ENCODE assay signal across 30 cellular contexts in genomic region chr2:163737563-163737962, GRCh38. TPM values are rescaled to one million over a fixed set of nuclear protein-coding genes. Genes with fewer than 3 reads are reported as not detected.
DNase-seq lines count a peak whose midpoint lies in the region; ATAC-seq, FAIRE-seq and TF ChIP-seq lines count a peak whose summit lies in the region.
"Had no signal": no experiment of that assay in that cellular context is flagged by ENCODE, and none has a peak within 500 bp of the region (broad histone marks: within the 10 kb centered on the region; RNA-seq: fewer than 3 reads in every experiment).

No MANE protein-coding gene starts in this region.

- CTCF ChIA-PET in HepG2 (lab: Yijun Ruan, JAX; ENCODE audit: low intra/inter-chr PET ratio, low total read pairs) = no interaction called here
- CTCF ChIA-PET in T-cell (lab: Charles Lee) = no interaction called here

- no TSS peak for BruUV-seq in HepG2 (replicated peaks; lab: Mats Ljungman, UMichigan)

- H3K36me3 Mint-ChIP-seq in brain = no peaks in the 10 kb centered on the region
- H3K36me3 Mint-ChIP-seq in T-cell = no peaks in the 10 kb centered on the region
- H3K36me3 Mint-ChIP-seq: stimulated activated naive B cell treated with anti-CD40 and anti-IgM and Interleukin-4, amounts not matched to agents 10 μg/mL and 1 μg/mL and 100 μg/mL, for 72 hours had no signal

- H3K27me3 Mint-ChIP-seq in brain = peaks cover 21% of the 10 kb centered on the region
- peaks cover 15 to 28% of the 10 kb centered on the region in 2 donors for H3K27me3 Mint-ChIP-seq in T-cell

- H3K9me3 Mint-ChIP-seq in brain (peaks cover 0 to 3% (median 0%) of the 10 kb centered on the region in 5 experiments), T-cell (peaks cover 0 to 5% (median 2%) of the 10 kb centered on the region in 3 donors)
- H3K9me3 Mint-ChIP-seq: stimulated activated naive B cell treated with anti-CD40 and anti-IgM and Interleukin-4, amounts not matched to agents 10 μg/mL and 1 μg/mL and 100 μg/mL, for 72 hours had no signal

- H3K9ac ChIP-seq in HepG2 (ENCODE audit: insufficient read depth, low read depth, low read length) = no peak overlapping the region
- no peak overlapping the region for H3K9ac ChIP-seq in liver (ENCODE audit: low read depth in 1 of 2, low read length in 2 of 2)

- DNase-seq in HepG2 (ENCODE audit: low spot score) (no peak), right lobe of liver (no peak), UCSD-AML1 (lab: John Stamatoyannopoulos, UW; ENCODE audit: unreplicated experiment) (no peak), D341Med (ENCODE audit: low spot score) (no peak), NCI-H774 (lab: John Stamatoyannopoulos, UW) (no peak), T-cell (no peak)
- DNase-seq: activated CD4-positive, alpha-beta T cell treated with anti-CD3 and anti-CD28 coated beads for 48 hours; activated T-cell treated with anti-CD3 and anti-CD28 coated beads, Interleukin-2, amount 50 U/mL, for 4 hours; BE2C; colonic mucosa; DMS79; gastrocnemius medialis; kidney glomerular epithelial cell; mesendoderm; MG63; NCI-H2107; NCI-H510A; ovary; RPMI8226; stimulated activated CD4-positive, alpha-beta T cell treated with anti-CD3 and anti-CD28 coated beads, Interleukin-12 subunit alpha, Interleukin-12 subunit beta, amount 100 ng/mL, for 4 hours; stimulated activated CD4-positive, alpha-beta T cell treated with anti-CD3 and anti-CD28 coated beads, Interleukin-4, amount 100 ng/mL, for 24 hours; stimulated activated naive B cell treated with anti-CD40 and anti-IgM and Interleukin-4, amounts not matched to agents 10 μg/mL and 1 μg/mL and 100 μg/mL, for 72 hours; T-helper 2 cell; uterus had no signal

- H3K4me3 ChIP-seq in HepG2 (replicated peaks in 1 of 3; ENCODE audit: insufficient read depth in 1 of 3, low read depth in 2 of 3, low read length in 3 of 3) = peak overlapping the region in 1 of 3 experiments; percentile 87; a peak in 1 of 6 replicates
- H3K4me3 ChIP-seq in right lobe of liver = no peak overlapping the region
- no peak overlapping the region for H3K4me3 ChIP-seq in liver (ENCODE audit: low read depth in 1 of 3, low read length in 3 of 3)
- H3K4me3 ChIP-seq: K562 had no signal

- H4K20me1 ChIP-seq in HepG2 (ENCODE audit: insufficient read depth, low read length) = no peaks in the 10 kb centered on the region

- TF ChIP-seq POLR2A in HepG2 (IDR thresholded peaks at IDR 0.05; ENCODE audit: insufficient read depth in 1 of 2, low read depth in 2 of 2, low read length in 2 of 2) (no peak), right lobe of liver (IDR thresholded peaks at IDR 0.05) (no peak)

- H3K4me1 Mint-ChIP-seq in brain = peaks cover 27% of the 10 kb centered on the region
- peaks cover 3 to 9% (median 3%) of the 10 kb centered on the region in 3 donors for H3K4me1 Mint-ChIP-seq in T-cell

- TF ChIP-seq EP300 in HepG2 (IDR thresholded peaks at IDR 0.05; ENCODE audit: low read depth in 2 of 2, low read length in 2 of 2) (no peak), HepG2 (CRISPR knock-in tag; IDR thresholded peaks at IDR 0.05; ENCODE audit: borderline replicate concordance) (no peak)

- H3K36me3 ChIP-seq in HepG2 (replicated peaks in 1 of 2; ENCODE audit: control insufficient read depth in 1 of 2, insufficient read depth in 2 of 2, low read length in 2 of 2) (no peaks in the 10 kb centered on the region), right lobe of liver (no peaks in the 10 kb centered on the region), liver (ENCODE audit: control insufficient read depth in 4 of 4, insufficient read depth in 3 of 4, low read depth in 1 of 4, low read length in 3 of 4) (no peaks in the 10 kb centered on the region)
- H3K36me3 ChIP-seq: BE2C, colonic mucosa, gastrocnemius medialis, MG63, ovary, right atrium auricular region, suprapubic skin, uterus had no signal

- no peak overlapping the region for H2AFZ ChIP-seq in HepG2 (ENCODE audit: low read length)

- H3K9me3 ChIP-seq in HepG2 (ENCODE audit: low read length) (no peaks in the 10 kb centered on the region), right lobe of liver (no peaks in the 10 kb centered on the region), liver (ENCODE audit: control insufficient read depth in 4 of 4, low read length in 3 of 4) (no peaks in the 10 kb centered on the region)
- H3K9me3 ChIP-seq: BE2C, colonic mucosa, gastrocnemius medialis, MG63, ovary, right atrium auricular region, suprapubic skin, uterus had no signal

- H3K27ac ChIP-seq in HepG2 (ENCODE audit: extremely low read length, insufficient read depth, low read length) = no peak overlapping the region
- no peak overlapping the region for H3K27ac ChIP-seq in right lobe of liver
- no peak overlapping the region for H3K27ac ChIP-seq in liver (ENCODE audit: low read depth in 1 of 2, low read length in 2 of 2)

- POLR2A ChIA-PET in HepG2 (lab: Yijun Ruan, JAX) (interaction anchor here (1.2 kb wide), 1 partner anchor 9 kb away, joined by 3 read pairs; no protein-coding TSS in a partner anchor), T-cell (lab: Charles Lee) (no interaction called here)

- peaks cover 32% of the 10 kb centered on the region for H3K79me2 ChIP-seq in HepG2 (ENCODE audit: insufficient read depth, low read length)

- H3K4me2 ChIP-seq in HepG2 (ENCODE audit: low read depth, low read length) = peak overlapping the region; percentile 99

- H3K27ac Mint-ChIP-seq in brain (peak overlapping the region in 3 of 5 experiments; percentile 86 to 98 (median 96)), T-cell (no peak overlapping the region)
- H3K27ac Mint-ChIP-seq: stimulated activated naive B cell treated with anti-CD40 and anti-IgM and Interleukin-4, amounts not matched to agents 10 μg/mL and 1 μg/mL and 100 μg/mL, for 72 hours had no signal

- ATAC-seq in HepG2 (no peak), right lobe of liver (no peak), T-cell (replicated peaks in 1 of 4) (no peak)
- ATAC-seq: activated T-cell treated with anti-CD3 and anti-CD28 coated beads, Interleukin-2, amount 50 U/mL, for 4 hours; K562; stimulated activated naive B cell treated with anti-CD40 and anti-IgM and Interleukin-4, amounts not matched to agents 10 μg/mL and 1 μg/mL and 100 μg/mL, for 72 hours had no signal

- no peak for TF ChIP-seq CTCF in HepG2 (CRISPR knock-in tag; IDR thresholded peaks at IDR 0.05)
- TF ChIP-seq CTCF in right lobe of liver (IDR thresholded peaks at IDR 0.05) = no peak
- TF ChIP-seq CTCF in brain (conservative IDR thresholded peaks at IDR 0.05) = no peak
- TF ChIP-seq CTCF in liver (IDR thresholded peaks at IDR 0.05; ENCODE audit: low read depth, low read length, missing input control) = no peak

- 47% methylated on average over 2 of the region's 2 CpGs for WGBS in HepG2 (ENCODE audit: low lambda C conversion rate)
- WGBS in right lobe of liver (ENCODE audit: insufficient coverage, low coverage, low lambda C conversion rate, missing lambda C conversion rate) = 61% methylated on average over 2 of the region's 2 CpGs
- WGBS in liver = 78% methylated on average over 2 of the region's 2 CpGs

- TF ChIP-seq RAD21 in HepG2 (CRISPR knock-in tag; IDR thresholded peaks at IDR 0.05) = no peak
- TF ChIP-seq RAD21 in liver (IDR thresholded peaks at IDR 0.05) = no peak

- H3K4me3 Mint-ChIP-seq in brain (peak overlapping the region; percentile 77 to 92 (median 83)), T-cell (no peak overlapping the region)
- H3K4me3 Mint-ChIP-seq: activated T-cell treated with anti-CD3 and anti-CD28 coated beads, Interleukin-2, amount 50 U/mL, for 4 hours; stimulated activated naive B cell treated with anti-CD40 and anti-IgM and Interleukin-4, amounts not matched to agents 10 μg/mL and 1 μg/mL and 100 μg/mL, for 72 hours had no signal

- peaks cover 0 to 4% of the 10 kb centered on the region in 2 experiments; a peak in 2 of 5 replicates for H3K27me3 ChIP-seq in HepG2 (ENCODE audit: control insufficient read depth in 1 of 2, insufficient read depth in 2 of 2, low read length in 2 of 2)
- no peaks in the 10 kb centered on the region for H3K27me3 ChIP-seq in right lobe of liver
- no peaks in the 10 kb centered on the region for H3K27me3 ChIP-seq in liver (ENCODE audit: control insufficient read depth in 4 of 4, insufficient read depth in 4 of 4, low read length in 3 of 4)
- H3K27me3 ChIP-seq: BE2C, gastrocnemius medialis, MG63, ovary, right atrium auricular region, uterus had no signal

- H3K4me1 ChIP-seq in HepG2 (ENCODE audit: insufficient read depth, low read length) (peaks cover 29% of the 10 kb centered on the region), right lobe of liver (peaks cover 0 to 4% (median 0%) of the 10 kb centered on the region in 4 donors), liver (ENCODE audit: control insufficient read depth in 4 of 4, insufficient read depth in 4 of 4, low read length in 3 of 4) (peaks cover 0 to 8% (median 4%) of the 10 kb centered on the region in 4 donors)
- H3K4me1 ChIP-seq: BE2C, colonic mucosa, gastrocnemius medialis, right atrium auricular region, uterus had no signal

- in situ Hi-C loops in HepG2 (cut with HindIII; ENCODE audit: extremely low pct_ligation_motif_present, low pct_unique_long_range_greater_than_20kb) = no loop called here

- intact Hi-C loops in HepG2 (cut with micrococcal nuclease; ENCODE audit: unreplicated experiment) = loop anchor here (2.0 to 5.0 kb wide), 3 partner anchors 140 to 265 kb away; no protein-coding TSS in a partner anchor
- intact Hi-C loops in right lobe of liver (cut with DNase I) = no loop called here

- no peak for FAIRE-seq in HepG2 (lab: Jason Lieb, UNC)
- FAIRE-seq: K562 had no signal

RNA-seq across cellular contexts. Expression of gene FIGN, which starts 1.8 kb away (rescaled TPM):
- total RNA-seq in HepG2 (2016; rRNA removed; fragmentation: Illumina TruSeq; extraction: Trizol) (6.6 and 11.6 TPM in 2 replicates), right lobe of liver (1 to 10 TPM; 2.8 to 9.2 (median 5.1) TPM), liver (1 to 10 TPM; 4.9 to 5.4 TPM), T-cell (under 1 TPM in 2 of 5 donors, not detected in 3; 0.03 to 0.16 TPM)
- total RNA-seq in HepG2 (2016; cell fraction: cytosol; rRNA removed; fragmentation: Illumina TruSeq; extraction: Trizol; ENCODE audit: low read depth) = 0.81 and 1.4 TPM in 2 replicates
- 6.1 and 11.5 TPM in 2 replicates for total RNA-seq in HepG2 (2016; cell fraction: insoluble cytoplasmic fraction; rRNA removed; fragmentation: Illumina TruSeq; extraction: Trizol)
- 3.7 and 3.9 TPM in 2 replicates for total RNA-seq in HepG2 (2016; cell fraction: membrane; rRNA removed; fragmentation: Illumina TruSeq; extraction: Trizol)
- total RNA-seq in HepG2 (2016; cell fraction: nucleus; rRNA removed; fragmentation: Illumina TruSeq; extraction: Trizol) = 13.5 and 18.6 TPM in 2 replicates
- polyA plus RNA-seq in HepG2 (2011; rRNA removed) (5.3 and 6.7 TPM in 2 replicates), brain (ENCODE audit: insufficient read depth, low read depth, low replicate concordance) (3.6 TPM), liver (1 to 10 TPM; 1.1 to 7.8 TPM)
- polyA plus RNA-seq in HepG2 (2011; cell fraction: cytosol; rRNA removed) = 2.8 and 3.5 TPM in 2 replicates
- 8.1 and 9.8 TPM in 2 replicates for polyA plus RNA-seq in HepG2 (2011; cell fraction: nucleus; rRNA removed)
- 5.9 and 7.7 TPM in 2 replicates for polyA plus RNA-seq in HepG2 (2012)
- 0.47 and 0.76 TPM in 2 replicates for polyA plus RNA-seq in HepG2 (2016; cell fraction: cytosol; fragmentation: Illumina TruSeq; extraction: Trizol; ENCODE audit: low read depth)
- 6.4 and 6.6 TPM in 2 replicates for polyA plus RNA-seq in HepG2 (2016; cell fraction: insoluble cytoplasmic fraction; fragmentation: Illumina TruSeq; extraction: Trizol; ENCODE audit: low read depth)
- 1.2 and 1.3 TPM in 2 replicates for polyA plus RNA-seq in HepG2 (2016; cell fraction: membrane; fragmentation: Illumina TruSeq; extraction: Trizol; ENCODE audit: low read depth)
- polyA plus RNA-seq in HepG2 (2016; cell fraction: nucleus; fragmentation: Illumina TruSeq; extraction: Trizol; ENCODE audit: insufficient read depth, low read depth) = 12.1 and 13.6 TPM in 2 replicates
- polyA minus RNA-seq in HepG2 (2011; rRNA and poly(A)+ RNA removed; ENCODE audit: low replicate concordance) = 6.0 and 12.1 TPM in 2 replicates
- polyA minus RNA-seq in HepG2 (2011; cell fraction: cytosol; rRNA and poly(A)+ RNA removed) = 6.7 TPM in 2 replicates
- 21.6 and 30.1 TPM in 2 replicates for polyA minus RNA-seq in HepG2 (2011; cell fraction: nucleus; rRNA and poly(A)+ RNA removed)
- total RNA-seq: activated CD8-positive, alpha-beta memory T cell treated with anti-CD3 and anti-CD28 coated beads for 36 hours; activated T-cell treated with anti-CD3 and anti-CD28 coated beads, Interleukin-2, amount 50 U/mL, for 4 hours had no signal
- polyA plus RNA-seq: K562 had no signal

Comparison
In these comparisons a context has a peak if more than half of its experiments do, and no peak if none do; other contexts are left out.
1. H3K27ac Mint-ChIP-seq: peak in brain (3 of 5); none in T-cell (0 of 2).
2. H3K4me3 Mint-ChIP-seq: peak in brain (5 of 5); none in T-cell (0 of 3).